2 cellular contexts compared by ENCODE assay signal in the genomic region with DNA sequence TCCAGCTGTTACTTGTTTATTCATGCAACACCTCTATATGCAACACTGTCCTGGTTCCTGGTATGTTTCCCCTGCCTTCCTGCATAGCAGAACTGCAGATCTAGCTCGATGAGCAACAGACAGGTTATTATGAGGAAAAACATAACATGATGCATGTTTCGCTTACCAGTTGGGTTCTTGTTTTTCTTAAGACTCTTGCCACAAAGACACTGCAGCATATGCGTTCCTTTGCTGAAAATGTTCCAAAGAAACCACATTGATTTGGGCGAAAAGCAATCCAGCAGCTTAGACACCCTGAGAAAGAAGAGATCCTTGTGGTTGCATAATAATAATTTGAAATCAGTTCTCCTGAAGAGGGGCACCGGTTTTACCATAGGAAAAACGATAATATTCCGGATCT.
TF ChIP-seq lines count a peak whose summit lies in the region.

No MANE protein-coding gene starts in this region.

TF ChIP-seq in liver, 16 proteins besides CTCF, POLR2A, EP300 and RAD21 (continued from another document):
- no peak for TF ChIP-seq HNF4A (conservative IDR thresholded peaks at IDR 0.05)
- TF ChIP-seq YY1 (IDR thresholded peaks at IDR 0.05) = no peak
- no peak for TF ChIP-seq FOXA2 (IDR thresholded peaks at IDR 0.05)
- no peak for TF ChIP-seq RXRA (IDR thresholded peaks at IDR 0.05)
- TF ChIP-seq FOXA1 (IDR thresholded peaks at IDR 0.05) = no peak
- TF ChIP-seq SP1 (IDR thresholded peaks at IDR 0.05) = no peak
- no peak for TF ChIP-seq GABPA (IDR thresholded peaks at IDR 0.05 in 1 of 2, conservative IDR thresholded peaks at IDR 0.05 in 1 of 2)
- TF ChIP-seq, protein P1, sequence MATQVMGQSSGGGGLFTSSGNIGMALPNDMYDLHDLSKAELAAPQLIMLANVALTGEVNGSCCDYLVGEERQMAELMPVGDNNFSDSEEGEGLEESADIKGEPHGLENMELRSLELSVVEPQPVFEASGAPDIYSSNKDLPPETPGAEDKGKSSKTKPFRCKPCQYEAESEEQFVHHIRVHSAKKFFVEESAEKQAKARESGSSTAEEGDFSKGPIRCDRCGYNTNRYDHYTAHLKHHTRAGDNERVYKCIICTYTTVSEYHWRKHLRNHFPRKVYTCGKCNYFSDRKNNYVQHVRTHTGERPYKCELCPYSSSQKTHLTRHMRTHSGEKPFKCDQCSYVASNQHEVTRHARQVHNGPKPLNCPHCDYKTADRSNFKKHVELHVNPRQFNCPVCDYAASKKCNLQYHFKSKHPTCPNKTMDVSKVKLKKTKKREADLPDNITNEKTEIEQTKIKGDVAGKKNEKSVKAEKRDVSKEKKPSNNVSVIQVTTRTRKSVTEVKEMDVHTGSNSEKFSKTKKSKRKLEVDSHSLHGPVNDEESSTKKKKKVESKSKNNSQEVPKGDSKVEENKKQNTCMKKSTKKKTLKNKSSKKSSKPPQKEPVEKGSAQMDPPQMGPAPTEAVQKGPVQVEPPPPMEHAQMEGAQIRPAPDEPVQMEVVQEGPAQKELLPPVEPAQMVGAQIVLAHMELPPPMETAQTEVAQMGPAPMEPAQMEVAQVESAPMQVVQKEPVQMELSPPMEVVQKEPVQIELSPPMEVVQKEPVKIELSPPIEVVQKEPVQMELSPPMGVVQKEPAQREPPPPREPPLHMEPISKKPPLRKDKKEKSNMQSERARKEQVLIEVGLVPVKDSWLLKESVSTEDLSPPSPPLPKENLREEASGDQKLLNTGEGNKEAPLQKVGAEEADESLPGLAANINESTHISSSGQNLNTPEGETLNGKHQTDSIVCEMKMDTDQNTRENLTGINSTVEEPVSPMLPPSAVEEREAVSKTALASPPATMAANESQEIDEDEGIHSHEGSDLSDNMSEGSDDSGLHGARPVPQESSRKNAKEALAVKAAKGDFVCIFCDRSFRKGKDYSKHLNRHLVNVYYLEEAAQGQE (IDR thresholded peaks at IDR 0.05) = no peak
- TF ChIP-seq EGR1 (IDR thresholded peaks at IDR 0.05; ENCODE audit: low read depth in 2 of 2) = no peak
- TF ChIP-seq HNF4G (IDR thresholded peaks at IDR 0.05) = no peak
- TF ChIP-seq NR2F2 (IDR thresholded peaks at IDR 0.05) = no peak
- TF ChIP-seq TAF1 (conservative IDR thresholded peaks at IDR 0.05) = no peak
- TF ChIP-seq, protein P2, sequence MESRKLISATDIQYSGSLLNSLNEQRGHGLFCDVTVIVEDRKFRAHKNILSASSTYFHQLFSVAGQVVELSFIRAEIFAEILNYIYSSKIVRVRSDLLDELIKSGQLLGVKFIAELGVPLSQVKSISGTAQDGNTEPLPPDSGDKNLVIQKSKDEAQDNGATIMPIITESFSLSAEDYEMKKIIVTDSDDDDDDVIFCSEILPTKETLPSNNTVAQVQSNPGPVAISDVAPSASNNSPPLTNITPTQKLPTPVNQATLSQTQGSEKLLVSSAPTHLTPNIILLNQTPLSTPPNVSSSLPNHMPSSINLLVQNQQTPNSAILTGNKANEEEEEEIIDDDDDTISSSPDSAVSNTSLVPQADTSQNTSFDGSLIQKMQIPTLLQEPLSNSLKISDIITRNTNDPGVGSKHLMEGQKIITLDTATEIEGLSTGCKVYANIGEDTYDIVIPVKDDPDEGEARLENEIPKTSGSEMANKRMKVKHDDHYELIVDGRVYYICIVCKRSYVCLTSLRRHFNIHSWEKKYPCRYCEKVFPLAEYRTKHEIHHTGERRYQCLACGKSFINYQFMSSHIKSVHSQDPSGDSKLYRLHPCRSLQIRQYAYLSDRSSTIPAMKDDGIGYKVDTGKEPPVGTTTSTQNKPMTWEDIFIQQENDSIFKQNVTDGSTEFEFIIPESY (IDR thresholded peaks at IDR 0.05) = no peak
- TF ChIP-seq JUND (IDR thresholded peaks at IDR 0.05) = no peak
TF ChIP-seq in liver: peak in this region for 0.

TF ChIP-seq in HepG2, 621 proteins besides CTCF, POLR2A, EP300 and RAD21 (continued from another document):
- TF ChIP-seq AFF4 (CRISPR knock-in tag; IDR thresholded peaks at IDR 0.05) = no peak
- TF ChIP-seq RFX3 (CRISPR knock-in tag; IDR thresholded peaks at IDR 0.05) = no peak
- TF ChIP-seq ZBTB7B (CRISPR knock-in tag; IDR thresholded peaks at IDR 0.05) = no peak
- no peak for TF ChIP-seq ZNF619 (CRISPR knock-in tag; IDR thresholded peaks at IDR 0.05)
- TF ChIP-seq RARA (CRISPR knock-in tag; IDR thresholded peaks at IDR 0.05) = no peak
- TF ChIP-seq MTA1 (CRISPR knock-in tag; IDR thresholded peaks at IDR 0.05; ENCODE audit: borderline replicate concordance) = no peak
- TF ChIP-seq CEBPZ (IDR thresholded peaks at IDR 0.05; ENCODE audit: low read length) = no peak
- TF ChIP-seq, protein P3, sequence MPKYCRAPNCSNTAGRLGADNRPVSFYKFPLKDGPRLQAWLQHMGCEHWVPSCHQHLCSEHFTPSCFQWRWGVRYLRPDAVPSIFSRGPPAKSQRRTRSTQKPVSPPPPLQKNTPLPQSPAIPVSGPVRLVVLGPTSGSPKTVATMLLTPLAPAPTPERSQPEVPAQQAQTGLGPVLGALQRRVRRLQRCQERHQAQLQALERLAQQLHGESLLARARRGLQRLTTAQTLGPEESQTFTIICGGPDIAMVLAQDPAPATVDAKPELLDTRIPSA (CRISPR knock-in tag; IDR thresholded peaks at IDR 0.05; ENCODE audit: borderline replicate concordance) = no peak
- no peak for TF ChIP-seq GTF3A (CRISPR knock-in tag; conservative IDR thresholded peaks at IDR 0.05)
- no peak for TF ChIP-seq KLF11 (CRISPR knock-in tag; IDR thresholded peaks at IDR 0.05)
- no peak for TF ChIP-seq NFYC (CRISPR knock-in tag; IDR thresholded peaks at IDR 0.05)
- TF ChIP-seq ATF2 (CRISPR knock-in tag; IDR thresholded peaks at IDR 0.05) = no peak
